ENCODE assay signal across 12 cellular contexts in the genomic region with DNA sequence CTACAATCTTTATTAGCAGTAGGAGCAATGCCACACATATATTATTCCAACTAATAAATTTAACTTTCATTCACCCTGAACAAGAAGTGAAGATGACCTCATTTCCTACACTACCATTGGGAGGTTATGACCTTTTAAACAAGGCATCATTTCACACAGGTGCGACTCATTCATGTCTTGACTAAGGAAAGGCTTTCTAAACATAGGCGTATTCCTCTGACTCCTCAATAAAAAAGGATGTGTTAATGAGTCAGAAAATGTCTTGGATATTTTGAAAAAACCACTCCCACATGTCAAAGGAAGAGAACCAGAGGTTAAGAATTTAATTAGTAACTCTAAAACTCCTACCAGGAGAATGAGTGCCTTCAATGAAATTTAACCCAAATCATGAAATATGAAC.
DNase-seq lines count a peak whose midpoint lies in the region; ATAC-seq, FAIRE-seq and TF ChIP-seq lines count a peak whose summit lies in the region.
"Had no signal": no experiment of that assay in that cellular context is flagged by ENCODE, and none has a peak within 500 bp of the region (broad histone marks: within the 10 kb centered on the region; RNA-seq: fewer than 3 reads in every experiment).

No MANE protein-coding gene starts in this region.

- no peak for FAIRE-seq in bronchial epithelial cell (lab: Jason Lieb, UNC)

- H3K27me3 ChIP-seq in bronchial epithelial cell (ENCODE audit: control insufficient read depth, insufficient read depth, low read length): no peaks in the 10 kb centered on the region
- H3K27me3 ChIP-seq: hepatocyte, uterus had no signal

- H3K4me3 Mint-ChIP-seq in naive B cell: peak overlapping the region in 3 of 8 donors; percentile 68 to 82 (median 81)
- H3K4me3 Mint-ChIP-seq in type B pancreatic cell: no peak overlapping the region
- H3K4me3 Mint-ChIP-seq in natural killer cell treated with Interleukin-12 subunit alpha and Interleukin-12 subunit beta and Interleukin-15 and Interleukin-18, amount 100 ng/mL, for 72 hours: no peak overlapping the region

- ATAC-seq in naive B cell (ENCODE audit: low read depth in 2 of 2): no peak
- no peak for ATAC-seq in natural killer cell treated with Interleukin-12 subunit alpha and Interleukin-12 subunit beta and Interleukin-15 and Interleukin-18, amount 100 ng/mL, for 72 hours
- ATAC-seq: mucosa of descending colon had no signal

- H3K4me1 Mint-ChIP-seq in naive B cell: peaks cover 61 to 92% (median 76%) of the 10 kb centered on the region in 3 donors
- H3K4me1 Mint-ChIP-seq in type B pancreatic cell (ENCODE audit: unreplicated experiment): peaks cover 40% of the 10 kb centered on the region
- H3K4me1 Mint-ChIP-seq in natural killer cell treated with Interleukin-12 subunit alpha and Interleukin-12 subunit beta and Interleukin-15 and Interleukin-18, amount 100 ng/mL, for 72 hours (ENCODE audit: low read depth in 2 of 2): peaks cover 3 to 7% of the 10 kb centered on the region in 2 donors

- no peak for TF ChIP-seq CTCF in bronchial epithelial cell (IDR thresholded peaks at IDR 0.05; ENCODE audit: insufficient read depth, low read length, severe bottlenecking)
- TF ChIP-seq CTCF in type B pancreatic cell (conservative IDR thresholded peaks at IDR 0.05): no peak

- H3K27ac Mint-ChIP-seq in naive B cell (peak overlapping the region in 5 of 6 donors; percentile 56 to 94 (median 89)), type B pancreatic cell (no peak overlapping the region)
- H3K27ac Mint-ChIP-seq in natural killer cell treated with Interleukin-12 subunit alpha and Interleukin-12 subunit beta and Interleukin-15 and Interleukin-18, amount 100 ng/mL, for 72 hours: no peak overlapping the region

- H3K4me3 ChIP-seq in bronchial epithelial cell (ENCODE audit: low read depth, low read length): no peak overlapping the region
- H3K4me3 ChIP-seq: hepatocyte, mucosa of descending colon, uterus had no signal

- peak; percentile 81 for DNase-seq in ELR (ENCODE audit: low read depth)
- DNase-seq in HT1080 (ENCODE audit: low read depth): peak; percentile 92
- DNase-seq in bronchial epithelial cell (ENCODE audit: low read depth): peak; percentile 97
- DNase-seq in naive B cell: no peak
- DNase-seq in type B pancreatic cell (ENCODE audit: extremely low spot score, unreplicated experiment): no peak
- no peak for DNase-seq in natural killer cell treated with Interleukin-12 subunit alpha and Interleukin-12 subunit beta and Interleukin-15 and Interleukin-18, amount 100 ng/mL, for 72 hours (ENCODE audit: low spot score)
- DNase-seq in stimulated activated CD4-positive, alpha-beta T cell treated with anti-CD3 and anti-CD28 coated beads, Interleukin-4, amount 100 ng/mL, for 24 hours: no peak
- DNase-seq: DND-41, mucosa of descending colon, right cardiac atrium, uterus had no signal

- peaks cover 2% of the 10 kb centered on the region for H3K36me3 ChIP-seq in bronchial epithelial cell (ENCODE audit: control insufficient read depth, insufficient read depth, low read length)
- H3K36me3 ChIP-seq: uterus had no signal

- H3K27me3 Mint-ChIP-seq in naive B cell: no peaks in the 10 kb centered on the region
- H3K27me3 Mint-ChIP-seq in type B pancreatic cell: no peaks in the 10 kb centered on the region
- peaks cover 11 to 31% of the 10 kb centered on the region in 2 donors for H3K27me3 Mint-ChIP-seq in natural killer cell treated with Interleukin-12 subunit alpha and Interleukin-12 subunit beta and Interleukin-15 and Interleukin-18, amount 100 ng/mL, for 72 hours

- H3K36me3 Mint-ChIP-seq in naive B cell (peaks cover 0 to under 1% of the 10 kb centered on the region in 2 donors), type B pancreatic cell (peaks cover 14% of the 10 kb centered on the region)
- no peaks in the 10 kb centered on the region for H3K36me3 Mint-ChIP-seq in natural killer cell treated with Interleukin-12 subunit alpha and Interleukin-12 subunit beta and Interleukin-15 and Interleukin-18, amount 100 ng/mL, for 72 hours

- H3K9me3 Mint-ChIP-seq in naive B cell (no peaks in the 10 kb centered on the region), type B pancreatic cell (no peaks in the 10 kb centered on the region)
- H3K9me3 Mint-ChIP-seq in natural killer cell treated with Interleukin-12 subunit alpha and Interleukin-12 subunit beta and Interleukin-15 and Interleukin-18, amount 100 ng/mL, for 72 hours: no peaks in the 10 kb centered on the region

Comparison
In these comparisons a context has a peak if more than half of its experiments do, and no peak if none do; other contexts are left out.
1. DNase-seq: peak in ELR (single experiment), HT1080 (single experiment) and bronchial epithelial cell (single experiment); none in naive B cell (single experiment), type B pancreatic cell (single experiment), natural killer cell treated with Interleukin-12 subunit alpha and Interleukin-12 subunit beta and Interleukin-15 and Interleukin-18, amount 100 ng/mL, for 72 hours (single experiment) and stimulated activated CD4-positive, alpha-beta T cell treated with anti-CD3 and anti-CD28 coated beads, Interleukin-4, amount 100 ng/mL, for 24 hours (single experiment).
2. H3K27ac Mint-ChIP-seq: peak in naive B cell (5 of 6); none in type B pancreatic cell (single experiment) and natural killer cell treated with Interleukin-12 subunit alpha and Interleukin-12 subunit beta and Interleukin-15 and Interleukin-18, amount 100 ng/mL, for 72 hours (0 of 2).